Comparison of ENCODE assay signal across 7 cellular contexts in the genomic region with DNA sequence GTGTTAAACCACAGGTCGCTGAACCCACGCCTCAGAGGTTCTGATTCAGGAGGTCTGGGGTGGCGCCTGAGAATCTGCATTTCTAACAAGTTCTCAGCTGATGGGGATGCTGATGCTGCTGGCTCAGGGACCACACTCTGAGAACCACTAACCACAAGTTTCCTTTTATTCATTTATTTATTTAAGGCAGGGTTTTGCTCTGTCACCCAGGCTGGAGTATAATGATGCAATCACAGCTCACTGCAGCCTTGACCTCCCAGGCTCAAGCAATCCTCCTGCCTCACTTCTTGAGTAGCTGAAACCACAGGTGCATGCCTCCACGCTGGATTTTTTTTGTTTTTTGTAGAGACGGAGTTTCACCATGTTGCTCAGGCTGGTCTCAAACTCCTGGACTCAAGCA.
A peak's percentile ranks its signal among the peaks of the same experiment; 100 is the strongest.
DNase-seq lines count a peak whose midpoint lies in the region; ATAC-seq and TF ChIP-seq lines count a peak whose summit lies in the region.
"Not testable (repeated sequence)": the region's sequence is repeated elsewhere in the genome, so short reads cannot be mapped to it uniquely, and the experiment has no call there.

No MANE protein-coding gene starts in this region.

- not testable (repeated sequence) for H3K9me3 Mint-ChIP-seq in activated CD4-positive, alpha-beta T cell treated with anti-CD3 and anti-CD28 coated beads, Interleukin-2, amount 10 ng/mL, durations not matched to agents 24 days and 14 days; activated naive CD4-positive, alpha-beta T cell treated with anti-CD3 and anti-CD28 coated beads, Interleukin-2, amount 50 U/mL, for 72 hours

- H3K27me3 Mint-ChIP-seq in activated CD4-positive, alpha-beta T cell treated with anti-CD3 and anti-CD28 coated beads, Interleukin-2, amount 10 ng/mL, durations not matched to agents 24 days and 14 days, result not testable (repeated sequence)

- H3K4me1 ChIP-seq in OCI-LY3 (ENCODE audit: low read length), result peaks cover 11% of the 10 kb centered on the region

- not testable (repeated sequence) for H3K79me2 ChIP-seq in OCI-LY3 (ENCODE audit: low read length)

- H3K36me3 Mint-ChIP-seq in activated CD4-positive, alpha-beta T cell treated with anti-CD3 and anti-CD28 coated beads, Interleukin-2, amount 10 ng/mL, durations not matched to agents 24 days and 14 days (ENCODE audit: low read depth); activated naive CD4-positive, alpha-beta T cell treated with anti-CD3 and anti-CD28 coated beads, Interleukin-2, amount 50 U/mL, for 72 hours: not testable (repeated sequence)

- not testable (repeated sequence) for H3K27ac ChIP-seq in OCI-LY3 (ENCODE audit: low read length)

- DNase-seq in GF-D8 (lab: John Stamatoyannopoulos, UW) (peak; percentile 10), HT1080 (ENCODE audit: low read depth) (peak; percentile 76), fibroblast of mammary gland (ENCODE audit: low read depth) (peak; percentile 39)
- DNase-seq in activated CD4-positive, alpha-beta T cell treated with anti-CD3 and anti-CD28 coated beads, Interleukin-2, amount 10 ng/mL, durations not matched to agents 24 days and 14 days, result peak; percentile 73
- peak in 1 of 2 donors; percentile 66 for DNase-seq in activated naive CD4-positive, alpha-beta T cell treated with anti-CD3 and anti-CD28 coated beads, Interleukin-2, amount 50 U/mL, for 72 hours (ENCODE audit: low spot score in 2 of 2)
- peak; percentile 64 for DNase-seq in stimulated activated CD4-positive, alpha-beta T cell treated with anti-CD3 and anti-CD28 coated beads, Interleukin-1b, Interleukin-23, amount 100 ng/mL, for 48 hours

- peaks cover 16% of the 10 kb centered on the region for H3K27me3 ChIP-seq in OCI-LY3 (ENCODE audit: low read depth, low read length)

- not testable (repeated sequence) for H3K4me3 ChIP-seq in OCI-LY3 (ENCODE audit: low read length); fibroblast of mammary gland (ENCODE audit: control insufficient read depth, low read depth, low read length)

- H3K36me3 ChIP-seq in OCI-LY3 (replicated peaks; ENCODE audit: low read depth, low read length), result not testable (repeated sequence)

- intact Hi-C loops in activated CD4-positive, alpha-beta T cell treated with anti-CD3 and anti-CD28 coated beads, Interleukin-2, amount 10 ng/mL, durations not matched to agents 24 days and 14 days (cut with micrococcal nuclease), result not testable (repeated sequence)

- ATAC-seq in activated naive CD4-positive, alpha-beta T cell treated with anti-CD3 and anti-CD28 coated beads, Interleukin-2, amount 50 U/mL, for 72 hours, result peak; percentile 89 to 90

- not testable (repeated sequence) for H2AFZ ChIP-seq in OCI-LY3 (ENCODE audit: low read depth, low read length)

- TF ChIP-seq CTCF in OCI-LY3 (IDR thresholded peaks at IDR 0.05; ENCODE audit: low read depth, low read length); fibroblast of mammary gland (conservative IDR thresholded peaks at IDR 0.05; ENCODE audit: control insufficient read depth, insufficient read depth, low read depth, low read length): not testable (repeated sequence)

- peak overlapping the region; percentile 28; the same call in 1 of the 2 replicates for H3K4me2 ChIP-seq in OCI-LY3 (ENCODE audit: low read length)

- peak overlapping the region; percentile 41 for H3K27ac Mint-ChIP-seq in activated CD4-positive, alpha-beta T cell treated with anti-CD3 and anti-CD28 coated beads, Interleukin-2, amount 10 ng/mL, durations not matched to agents 24 days and 14 days
- not testable (repeated sequence) for H3K27ac Mint-ChIP-seq in activated naive CD4-positive, alpha-beta T cell treated with anti-CD3 and anti-CD28 coated beads, Interleukin-2, amount 50 U/mL, for 72 hours

- H3K9me3 ChIP-seq in OCI-LY3 (ENCODE audit: insufficient read depth, low read length), result not testable (repeated sequence)

- H3K9ac ChIP-seq in OCI-LY3 (ENCODE audit: low read length), result not testable (repeated sequence)

- H3K4me1 Mint-ChIP-seq in activated CD4-positive, alpha-beta T cell treated with anti-CD3 and anti-CD28 coated beads, Interleukin-2, amount 10 ng/mL, durations not matched to agents 24 days and 14 days, result not testable (repeated sequence)

- not testable (repeated sequence) for H4K20me1 ChIP-seq in OCI-LY3 (ENCODE audit: insufficient read depth, low read length)

- not testable (repeated sequence) for H3K4me3 Mint-ChIP-seq in activated CD4-positive, alpha-beta T cell treated with anti-CD3 and anti-CD28 coated beads, Interleukin-2, amount 10 ng/mL, durations not matched to agents 24 days and 14 days
